Comparison of ENCODE assay signal across 1 cellular context in genomic region chr19:7415163-7415856, GRCh38.
A peak's percentile ranks its signal among the peaks of the same experiment; 100 is the strongest.
TF ChIP-seq lines count a peak whose summit lies in the region.

No MANE protein-coding gene starts in this region.

TF ChIP-seq in HepG2, 621 proteins besides CTCF, POLR2A, EP300 and RAD21 (continued from another document and continues in another):
- TF ChIP-seq, protein P1, sequence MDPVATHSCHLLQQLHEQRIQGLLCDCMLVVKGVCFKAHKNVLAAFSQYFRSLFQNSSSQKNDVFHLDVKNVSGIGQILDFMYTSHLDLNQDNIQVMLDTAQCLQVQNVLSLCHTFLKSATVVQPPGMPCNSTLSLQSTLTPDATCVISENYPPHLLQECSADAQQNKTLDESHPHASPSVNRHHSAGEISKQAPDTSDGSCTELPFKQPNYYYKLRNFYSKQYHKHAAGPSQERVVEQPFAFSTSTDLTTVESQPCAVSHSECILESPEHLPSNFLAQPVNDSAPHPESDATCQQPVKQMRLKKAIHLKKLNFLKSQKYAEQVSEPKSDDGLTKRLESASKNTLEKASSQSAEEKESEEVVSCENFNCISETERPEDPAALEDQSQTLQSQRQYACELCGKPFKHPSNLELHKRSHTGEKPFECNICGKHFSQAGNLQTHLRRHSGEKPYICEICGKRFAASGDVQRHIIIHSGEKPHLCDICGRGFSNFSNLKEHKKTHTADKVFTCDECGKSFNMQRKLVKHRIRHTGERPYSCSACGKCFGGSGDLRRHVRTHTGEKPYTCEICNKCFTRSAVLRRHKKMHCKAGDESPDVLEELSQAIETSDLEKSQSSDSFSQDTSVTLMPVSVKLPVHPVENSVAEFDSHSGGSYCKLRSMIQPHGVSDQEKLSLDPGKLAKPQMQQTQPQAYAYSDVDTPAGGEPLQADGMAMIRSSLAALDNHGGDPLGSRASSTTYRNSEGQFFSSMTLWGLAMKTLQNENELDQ (CRISPR knock-in tag; IDR thresholded peaks at IDR 0.05; ENCODE audit: borderline replicate concordance): no peak
- TF ChIP-seq ZNF292 (CRISPR knock-in tag; IDR thresholded peaks at IDR 0.05; ENCODE audit: borderline replicate concordance, low read depth): no peak
- TF ChIP-seq CENPBD1 (CRISPR knock-in tag; IDR thresholded peaks at IDR 0.05; ENCODE audit: borderline replicate concordance, low read depth): no peak
- TF ChIP-seq RELA (CRISPR knock-in tag; IDR thresholded peaks at IDR 0.05): no peak
- TF ChIP-seq ETS1 (CRISPR knock-in tag; IDR thresholded peaks at IDR 0.05): no peak
- no peak for TF ChIP-seq E2F2 (CRISPR knock-in tag; IDR thresholded peaks at IDR 0.05; ENCODE audit: borderline replicate concordance)
- TF ChIP-seq, protein P2, sequence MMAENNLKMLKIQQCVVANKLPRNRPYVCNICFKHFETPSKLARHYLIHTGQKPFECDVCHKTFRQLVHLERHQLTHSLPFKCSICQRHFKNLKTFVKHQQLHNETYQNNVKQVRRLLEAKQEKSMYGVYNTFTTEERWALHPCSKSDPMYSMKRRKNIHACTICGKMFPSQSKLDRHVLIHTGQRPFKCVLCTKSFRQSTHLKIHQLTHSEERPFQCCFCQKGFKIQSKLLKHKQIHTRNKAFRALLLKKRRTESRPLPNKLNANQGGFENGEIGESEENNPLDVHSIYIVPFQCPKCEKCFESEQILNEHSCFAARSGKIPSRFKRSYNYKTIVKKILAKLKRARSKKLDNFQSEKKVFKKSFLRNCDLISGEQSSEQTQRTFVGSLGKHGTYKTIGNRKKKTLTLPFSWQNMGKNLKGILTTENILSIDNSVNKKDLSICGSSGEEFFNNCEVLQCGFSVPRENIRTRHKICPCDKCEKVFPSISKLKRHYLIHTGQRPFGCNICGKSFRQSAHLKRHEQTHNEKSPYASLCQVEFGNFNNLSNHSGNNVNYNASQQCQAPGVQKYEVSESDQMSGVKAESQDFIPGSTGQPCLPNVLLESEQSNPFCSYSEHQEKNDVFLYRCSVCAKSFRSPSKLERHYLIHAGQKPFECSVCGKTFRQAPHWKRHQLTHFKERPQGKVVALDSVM (CRISPR knock-in tag; IDR thresholded peaks at IDR 0.05): no peak
- TF ChIP-seq ZNF772 (CRISPR knock-in tag; IDR thresholded peaks at IDR 0.05): 0 out of 2 replicates have a peak, but pooled peaks have one; percentile 23
- no peak for TF ChIP-seq ZNF468 (CRISPR knock-in tag; IDR thresholded peaks at IDR 0.05)
- TF ChIP-seq NFIB (CRISPR knock-in tag; IDR thresholded peaks at IDR 0.05; ENCODE audit: borderline replicate concordance): no peak
- TF ChIP-seq ZNF83 (CRISPR knock-in tag; IDR thresholded peaks at IDR 0.05; ENCODE audit: borderline replicate concordance): no peak
- no peak for TF ChIP-seq ATRX (CRISPR knock-in tag; IDR thresholded peaks at IDR 0.05; ENCODE audit: borderline replicate concordance)
- TF ChIP-seq GRHL1 (CRISPR knock-in tag; conservative IDR thresholded peaks at IDR 0.05): no peak
- TF ChIP-seq ZGPAT (CRISPR knock-in tag; IDR thresholded peaks at IDR 0.05): peak; percentile 70; the same call in 1 of the 2 replicates
- no peak for TF ChIP-seq ZNF18 (CRISPR knock-in tag; IDR thresholded peaks at IDR 0.05; ENCODE audit: insufficient replicate concordance)
- TF ChIP-seq, protein P3, sequence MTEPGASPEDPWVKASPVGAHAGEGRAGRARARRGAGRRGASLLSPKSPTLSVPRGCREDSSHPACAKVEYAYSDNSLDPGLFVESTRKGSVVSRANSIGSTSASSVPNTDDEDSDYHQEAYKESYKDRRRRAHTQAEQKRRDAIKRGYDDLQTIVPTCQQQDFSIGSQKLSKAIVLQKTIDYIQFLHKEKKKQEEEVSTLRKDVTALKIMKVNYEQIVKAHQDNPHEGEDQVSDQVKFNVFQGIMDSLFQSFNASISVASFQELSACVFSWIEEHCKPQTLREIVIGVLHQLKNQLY (CRISPR knock-in tag; IDR thresholded peaks at IDR 0.05): peak; percentile 64
- no peak for TF ChIP-seq THAP9 (CRISPR knock-in tag; IDR thresholded peaks at IDR 0.05; ENCODE audit: borderline replicate concordance)
- TF ChIP-seq ZMYM3 (CRISPR knock-in tag; IDR thresholded peaks at IDR 0.05): no peak
- TF ChIP-seq HNRNPL (IDR thresholded peaks at IDR 0.05; ENCODE audit: low read depth, low read length): 0 out of 2 replicates have a peak, but pooled peaks have one; percentile 39
- TF ChIP-seq NPAS2 (CRISPR knock-in tag; IDR thresholded peaks at IDR 0.05; ENCODE audit: borderline replicate concordance): no peak
- TF ChIP-seq CCAR2 (optimal IDR thresholded peaks at IDR 0.05; ENCODE audit: low read depth, low read length): no peak
- no peak for TF ChIP-seq CREM (IDR thresholded peaks at IDR 0.05)
- TF ChIP-seq CREM (CRISPR knock-in tag; IDR thresholded peaks at IDR 0.05): no peak
- no peak for TF ChIP-seq NFRKB (IDR thresholded peaks at IDR 0.05)
- no peak for TF ChIP-seq FLYWCH1 (CRISPR knock-in tag; IDR thresholded peaks at IDR 0.05)
- TF ChIP-seq ZNF644 (CRISPR knock-in tag; IDR thresholded peaks at IDR 0.05; ENCODE audit: low read depth): no peak
- no peak for TF ChIP-seq SKIL (CRISPR knock-in tag; IDR thresholded peaks at IDR 0.05; ENCODE audit: borderline replicate concordance)
- TF ChIP-seq ZNF24 (IDR thresholded peaks at IDR 0.05): no peak
- TF ChIP-seq, protein P4, sequence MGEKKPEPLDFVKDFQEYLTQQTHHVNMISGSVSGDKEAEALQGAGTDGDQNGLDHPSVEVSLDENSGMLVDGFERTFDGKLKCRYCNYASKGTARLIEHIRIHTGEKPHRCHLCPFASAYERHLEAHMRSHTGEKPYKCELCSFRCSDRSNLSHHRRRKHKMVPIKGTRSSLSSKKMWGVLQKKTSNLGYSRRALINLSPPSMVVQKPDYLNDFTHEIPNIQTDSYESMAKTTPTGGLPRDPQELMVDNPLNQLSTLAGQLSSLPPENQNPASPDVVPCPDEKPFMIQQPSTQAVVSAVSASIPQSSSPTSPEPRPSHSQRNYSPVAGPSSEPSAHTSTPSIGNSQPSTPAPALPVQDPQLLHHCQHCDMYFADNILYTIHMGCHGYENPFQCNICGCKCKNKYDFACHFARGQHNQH (CRISPR knock-in tag; IDR thresholded peaks at IDR 0.05): 0 out of 2 replicates have a peak, but pooled peaks have one; percentile 42
- no peak for TF ChIP-seq STAT5B (CRISPR knock-in tag; IDR thresholded peaks at IDR 0.05)
- TF ChIP-seq CHD4 (IDR thresholded peaks at IDR 0.05; ENCODE audit: borderline replicate concordance, low read length): no peak
- no peak for TF ChIP-seq GATA4 (IDR thresholded peaks at IDR 0.05; ENCODE audit: borderline replicate concordance, low read depth)
- no peak for TF ChIP-seq ARHGAP35 (CRISPR knock-in tag; IDR thresholded peaks at IDR 0.05; ENCODE audit: borderline replicate concordance)
- no peak for TF ChIP-seq ZNF552 (CRISPR knock-in tag; IDR thresholded peaks at IDR 0.05; ENCODE audit: borderline replicate concordance)
- TF ChIP-seq KLF6 (CRISPR knock-in tag; IDR thresholded peaks at IDR 0.05): no peak
- TF ChIP-seq, protein P5, sequence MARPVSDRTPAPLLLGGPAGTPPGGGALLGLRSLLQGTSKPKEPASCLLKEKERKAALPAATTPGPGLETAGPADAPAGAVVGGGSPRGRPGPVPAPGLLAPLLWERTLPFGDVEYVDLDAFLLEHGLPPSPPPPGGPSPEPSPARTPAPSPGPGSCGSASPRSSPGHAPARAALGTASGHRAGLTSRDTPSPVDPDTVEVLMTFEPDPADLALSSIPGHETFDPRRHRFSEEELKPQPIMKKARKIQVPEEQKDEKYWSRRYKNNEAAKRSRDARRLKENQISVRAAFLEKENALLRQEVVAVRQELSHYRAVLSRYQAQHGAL (CRISPR knock-in tag; IDR thresholded peaks at IDR 0.05; ENCODE audit: not compliant biosample characterization): no peak
- TF ChIP-seq ZBTB42 (CRISPR knock-in tag; IDR thresholded peaks at IDR 0.05): no peak
- TF ChIP-seq, protein P6, sequence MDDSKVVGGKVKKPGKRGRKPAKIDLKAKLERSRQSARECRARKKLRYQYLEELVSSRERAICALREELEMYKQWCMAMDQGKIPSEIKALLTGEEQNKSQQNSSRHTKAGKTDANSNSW (CRISPR knock-in tag; IDR thresholded peaks at IDR 0.05; ENCODE audit: borderline replicate concordance): no peak
- no peak; the same call in 1 of the 2 replicates for TF ChIP-seq ZNF788 (CRISPR knock-in tag; IDR thresholded peaks at IDR 0.05; ENCODE audit: borderline replicate concordance)
- TF ChIP-seq KMT2B (CRISPR knock-in tag; IDR thresholded peaks at IDR 0.05): no peak
